Comparison of ENCODE assay signal across 1 cellular context in genomic region chr17:17170346-17170976, GRCh38.
TF ChIP-seq lines count a peak whose summit lies in the region.

No MANE protein-coding gene starts in this region.

TF ChIP-seq in GM23338, 12 proteins besides CTCF, POLR2A, EP300 and RAD21 (continued from another document):
- TF ChIP-seq REST (IDR thresholded peaks at IDR 0.05; ENCODE audit: unreplicated experiment) (no peak), ZNF331 (CRISPR knock-in tag; IDR thresholded peaks at IDR 0.05; ENCODE audit: low read depth) (no peak)
